9 cellular contexts compared by ENCODE assay signal in genomic region chr17:35568561-35568960, GRCh38. TPM values are rescaled to one million over a fixed set of nuclear protein-coding genes. Genes with fewer than 3 reads are reported as not detected.
DNase-seq lines count a peak whose midpoint lies in the region; ATAC-seq and TF ChIP-seq lines count a peak whose summit lies in the region.
"Had no signal": no experiment of that assay in that cellular context is flagged by ENCODE, and none has a peak within 500 bp of the region (broad histone marks: within the 10 kb centered on the region; RNA-seq: fewer than 3 reads in every experiment).

No MANE protein-coding gene starts in this region.

- H3K4me3 ChIP-seq in Caco-2 (ENCODE audit: low read depth, low read length) (peak overlapping the region; percentile 54), KMS-11 (IDR thresholded peaks at IDR 0.05; ENCODE audit: insufficient read depth, low read depth, low read length) (no peak overlapping the region)

- intact Hi-C loops in Caco-2 (cut with micrococcal nuclease; ENCODE audit: unreplicated experiment): loop anchor here (1.0 kb wide), 1 partner anchor 19 kb away; the partner anchor contains the start of gene AP2B1

- TF ChIP-seq CTCF in Caco-2 (IDR thresholded peaks at IDR 0.05; ENCODE audit: insufficient read depth in 1 of 2, low read depth in 1 of 2, low read length in 1 of 2, severe bottlenecking in 1 of 2, unreplicated experiment in 1 of 2) (no peak), KMS-11 (conservative IDR thresholded peaks at IDR 0.05; ENCODE audit: low read depth, low read length) (no peak), progenitor cell of endocrine pancreas (IDR thresholded peaks at IDR 0.05; ENCODE audit: unreplicated experiment) (no peak)

- POLR2A ChIA-PET in Caco-2 (lab: Charles Lee): interaction anchor here (0.5 to 2.7 kb wide), 5 partner anchors 10 to 240 kb away, joined by 3 to 22 read pairs (median 6); partner anchors contain the start of genes AP2B1, PEX12 and TAF15

- H4K20me1 ChIP-seq in KMS-11 (ENCODE audit: insufficient read depth): no peaks in the 10 kb centered on the region

- peak overlapping the region; percentile 56 for H3K27ac Mint-ChIP-seq in Caco-2 (ENCODE audit: unreplicated experiment)
- peak overlapping the region; percentile 99 for H3K27ac Mint-ChIP-seq in progenitor cell of endocrine pancreas

- H3K36me3 ChIP-seq in Caco-2 (ENCODE audit: control insufficient read depth, insufficient read depth, low read length): no peaks in the 10 kb centered on the region
- no peaks in the 10 kb centered on the region for H3K36me3 ChIP-seq in KMS-11 (ENCODE audit: insufficient read depth)

- peak in 1 of 2 experiments; percentile 32 for DNase-seq in Caco-2
- peak; percentile 48 for DNase-seq in activated T-cell treated with anti-CD3 and anti-CD28 coated beads for 24 hours (ENCODE audit: low read depth)
- DNase-seq in fibroblast of peridontal ligament (ENCODE audit: extremely low read depth): peak; percentile 44
- no peak for DNase-seq in progenitor cell of endocrine pancreas (ENCODE audit: low spot score, unreplicated experiment)
- no peak for DNase-seq in NCI-H2196 (lab: John Stamatoyannopoulos, UW; ENCODE audit: unreplicated experiment)
- DNase-seq in NCI-H1048 (lab: John Stamatoyannopoulos, UW): no peak

- H3K4me2 ChIP-seq in KMS-11: peak overlapping the region; percentile 87

- H3K4me3 Mint-ChIP-seq in Caco-2 (ENCODE audit: unreplicated experiment) (peak overlapping the region; percentile 75), progenitor cell of endocrine pancreas (ENCODE audit: low read depth) (peak overlapping the region; percentile 93)

- H3K4me1 ChIP-seq in Caco-2 (peaks cover 4% of the 10 kb centered on the region), KMS-11 (ENCODE audit: low read depth, poor library complexity, severe bottlenecking) (peaks cover 16% of the 10 kb centered on the region)

- ATAC-seq in GM21447 (IDR thresholded peaks at IDR 0.05; ENCODE audit: unreplicated experiment): no peak

- CTCF ChIA-PET in Caco-2 (lab: Charles Lee): no interaction called here

- H2AFZ ChIP-seq in KMS-11 (ENCODE audit: low read depth): peak overlapping the region; percentile 93; the same call in 1 of the 2 replicates

- H3K27me3 ChIP-seq in Caco-2 (replicated peaks; ENCODE audit: control insufficient read depth, insufficient read depth, low read length): no peaks in the 10 kb centered on the region
- H3K27me3 ChIP-seq in KMS-11 (ENCODE audit: insufficient read depth, low read depth): no peaks in the 10 kb centered on the region

- H3K27me3 Mint-ChIP-seq in Caco-2 (ENCODE audit: insufficient read depth, unreplicated experiment): peaks cover 2% of the 10 kb centered on the region
- peaks cover 35% of the 10 kb centered on the region for H3K27me3 Mint-ChIP-seq in progenitor cell of endocrine pancreas

- H3K9me3 Mint-ChIP-seq in Caco-2 (ENCODE audit: unreplicated experiment) (no peaks in the 10 kb centered on the region), progenitor cell of endocrine pancreas (ENCODE audit: low read depth) (no peaks in the 10 kb centered on the region)

- H3K9ac ChIP-seq in KMS-11: peak overlapping the region; percentile 70; the same call in 1 of the 2 replicates

- peak overlapping the region; percentile 49 for H3K27ac ChIP-seq in KMS-11

- no TSS peak for BruUV-seq in Caco-2 (replicated peaks; lab: Mats Ljungman, UMichigan)

- H3K79me2 ChIP-seq in KMS-11 (ENCODE audit: insufficient read depth, low read depth): peaks cover 27% of the 10 kb centered on the region; the same call in 1 of the 2 replicates

- H3K4me1 Mint-ChIP-seq in Caco-2 (ENCODE audit: low read depth, unreplicated experiment): peaks cover 15% of the 10 kb centered on the region
- H3K4me1 Mint-ChIP-seq in progenitor cell of endocrine pancreas (ENCODE audit: low read depth): peaks cover 16% of the 10 kb centered on the region

- H3K36me3 Mint-ChIP-seq in Caco-2 (ENCODE audit: insufficient read depth, unreplicated experiment) (peaks cover 20% of the 10 kb centered on the region), progenitor cell of endocrine pancreas (ENCODE audit: insufficient read depth) (no peaks in the 10 kb centered on the region)

- H3K9me3 ChIP-seq in Caco-2: no peaks in the 10 kb centered on the region

RNA-seq across cellular contexts. Expression of gene SLFN14, which starts 7.9 kb away (rescaled TPM):
- total RNA-seq in Caco-2 (2022) (not detected in 2 replicates), progenitor cell of endocrine pancreas (not detected in 2 replicates)
- total RNA-seq: subcutaneous adipose tissue had no signal

RNA-seq across cellular contexts. Expression of gene PEX12, which starts 9.8 kb away (rescaled TPM):
- total RNA-seq in Caco-2 (2022) (4.8 and 5.1 TPM in 2 replicates), progenitor cell of endocrine pancreas (4.2 and 5.1 TPM in 2 replicates)

RNA-seq across cellular contexts. Expression of gene AP2B1, which starts 18.6 kb away (rescaled TPM):
- total RNA-seq in Caco-2 (2022) (221 and 228 TPM in 2 replicates), progenitor cell of endocrine pancreas (194 and 200 TPM in 2 replicates)

RNA-seq across cellular contexts. Expression of gene SLFN12L, which starts 31.1 kb away (rescaled TPM):
- total RNA-seq in Caco-2 (2022): not detected in 2 replicates
- not detected in 2 replicates for total RNA-seq in progenitor cell of endocrine pancreas

Comparison
In these comparisons a context has a peak if more than half of its experiments do, and no peak if none do; other contexts are left out.
1. DNase-seq: peak in activated T-cell treated with anti-CD3 and anti-CD28 coated beads for 24 hours (single experiment) and fibroblast of peridontal ligament (single experiment); none in progenitor cell of endocrine pancreas (single experiment), NCI-H2196 (single experiment) and NCI-H1048 (single experiment).